Comparison of ENCODE assay signal across 9 cellular contexts in genomic region chrX:72045552-72046277, GRCh38.
DNase-seq lines count a peak whose midpoint lies in the region; ATAC-seq and TF ChIP-seq lines count a peak whose summit lies in the region.
"Had no signal": no experiment of that assay in that cellular context is flagged by ENCODE, and none has a peak within 500 bp of the region (broad histone marks: within the 10 kb centered on the region; RNA-seq: fewer than 3 reads in every experiment).

No MANE protein-coding gene starts in this region.

- no peaks in the 10 kb centered on the region for H3K27me3 Mint-ChIP-seq in Caco-2 (ENCODE audit: insufficient read depth, unreplicated experiment)

- H3K4me3 Mint-ChIP-seq in Caco-2 (ENCODE audit: unreplicated experiment) = no peak overlapping the region
- H3K4me3 Mint-ChIP-seq: activated naive CD8-positive, alpha-beta T cell treated with anti-CD3 and anti-CD28 coated beads for 36 hours had no signal

- POLR2A ChIA-PET in Caco-2 (lab: Charles Lee) = no interaction called here

- H3K36me3 ChIP-seq in Loucy (ENCODE audit: insufficient read depth, low read length) (no peaks in the 10 kb centered on the region), WERI-Rb-1 (peaks cover 2% of the 10 kb centered on the region; the same call in 1 of the 2 replicates), thoracic aorta (no peaks in the 10 kb centered on the region), Caco-2 (ENCODE audit: control insufficient read depth, insufficient read depth, low read length) (no peaks in the 10 kb centered on the region)

- H3K9ac ChIP-seq in Loucy (ENCODE audit: low read depth, low read length, poor library complexity, severe bottlenecking) = peak overlapping the region; percentile 72

- H3K36me3 Mint-ChIP-seq in Caco-2 (ENCODE audit: insufficient read depth, unreplicated experiment) = no peaks in the 10 kb centered on the region
- H3K36me3 Mint-ChIP-seq: activated naive CD8-positive, alpha-beta T cell treated with anti-CD3 and anti-CD28 coated beads for 36 hours had no signal

- no peaks in the 10 kb centered on the region for H3K4me1 Mint-ChIP-seq in Caco-2 (ENCODE audit: low read depth, unreplicated experiment)
- H3K4me1 Mint-ChIP-seq: activated naive CD8-positive, alpha-beta T cell treated with anti-CD3 and anti-CD28 coated beads for 36 hours had no signal

- peak; percentile 55 for ATAC-seq in thoracic aorta (ENCODE audit: insufficient number of reproducible peaks, low FRiP score, low read depth)
- no peak for ATAC-seq in GM21390 (IDR thresholded peaks at IDR 0.05; ENCODE audit: unreplicated experiment)

- CTCF ChIA-PET in Caco-2 (lab: Charles Lee) = no interaction called here

- H3K27me3 ChIP-seq in Loucy (ENCODE audit: insufficient read depth, low read length, poor library complexity, severe bottlenecking) (no peaks in the 10 kb centered on the region), WERI-Rb-1 (ENCODE audit: insufficient read depth, low read depth, severe bottlenecking) (no peaks in the 10 kb centered on the region), thoracic aorta (replicated peaks; ENCODE audit: insufficient read depth) (no peaks in the 10 kb centered on the region), Caco-2 (replicated peaks; ENCODE audit: control insufficient read depth, insufficient read depth, low read length) (no peaks in the 10 kb centered on the region)

- H2AFZ ChIP-seq in Loucy (ENCODE audit: low read length) = no peak overlapping the region

- no peak for TF ChIP-seq CTCF in Loucy (conservative IDR thresholded peaks at IDR 0.05; ENCODE audit: low read length)
- no peak for TF ChIP-seq CTCF in WERI-Rb-1 (IDR thresholded peaks at IDR 0.05; ENCODE audit: low read depth, low read length)
- TF ChIP-seq CTCF in thoracic aorta (IDR thresholded peaks at IDR 0.05) = no peak
- TF ChIP-seq CTCF in Caco-2 (IDR thresholded peaks at IDR 0.05; ENCODE audit: insufficient read depth in 1 of 2, low read depth in 1 of 2, low read length in 1 of 2, severe bottlenecking in 1 of 2, unreplicated experiment in 1 of 2) = no peak

- no peaks in the 10 kb centered on the region for H3K79me2 ChIP-seq in Loucy (ENCODE audit: insufficient read depth, low read length)

- no peak overlapping the region for H3K27ac Mint-ChIP-seq in Caco-2 (ENCODE audit: unreplicated experiment)
- H3K27ac Mint-ChIP-seq: activated naive CD8-positive, alpha-beta T cell treated with anti-CD3 and anti-CD28 coated beads for 36 hours had no signal

- DNase-seq in WERI-Rb-1 = peak; percentile 56
- DNase-seq in iPS DF 4.7 (ENCODE audit: extremely low read depth, low spot score) = peak; percentile 71
- no peak for DNase-seq in thoracic aorta (ENCODE audit: low spot score)
- DNase-seq in stimulated activated CD4-positive, alpha-beta T cell treated with anti-CD3 and anti-CD28 coated beads, Interleukin-4, amount 100 ng/mL, for 24 hours = no peak
- no peak for DNase-seq in Caco-2
- DNase-seq: activated naive CD8-positive, alpha-beta T cell treated with anti-CD3 and anti-CD28 coated beads for 36 hours; NCI-H187 had no signal

- peak overlapping the region; percentile 95 for H3K27ac ChIP-seq in WERI-Rb-1
- peak overlapping the region; percentile 48 to 76 for H3K27ac ChIP-seq in thoracic aorta

- no peaks in the 10 kb centered on the region for H3K9me2 ChIP-seq in Loucy (replicated peaks; ENCODE audit: low read depth, low read length)

- no peaks in the 10 kb centered on the region for H3K9me3 Mint-ChIP-seq in Caco-2 (ENCODE audit: unreplicated experiment)
- H3K9me3 Mint-ChIP-seq: activated naive CD8-positive, alpha-beta T cell treated with anti-CD3 and anti-CD28 coated beads for 36 hours had no signal

- H3K4me2 ChIP-seq in Loucy (ENCODE audit: low read depth, low read length, poor library complexity, severe bottlenecking) = peak overlapping the region; percentile 86

- intact Hi-C loops in Caco-2 (cut with micrococcal nuclease; ENCODE audit: unreplicated experiment) = loop anchor here (5.0 kb wide), 1 partner anchor 37 kb away; no protein-coding TSS in a partner anchor

- peaks cover 73% of the 10 kb centered on the region for H3K4me1 ChIP-seq in Loucy (ENCODE audit: insufficient read depth, low read length, poor library complexity, severe bottlenecking)
- H3K4me1 ChIP-seq in thoracic aorta (ENCODE audit: control insufficient read depth in 1 of 2, low read depth in 2 of 2) = peaks cover 13 to 40% of the 10 kb centered on the region in 2 donors
- no peaks in the 10 kb centered on the region for H3K4me1 ChIP-seq in Caco-2

- H3K4me3 ChIP-seq in Loucy (ENCODE audit: low read length, poor library complexity, severe bottlenecking) (peak overlapping the region; percentile 65), WERI-Rb-1 (ENCODE audit: low read depth, low read length) (no peak overlapping the region), thoracic aorta (no peak overlapping the region), Caco-2 (ENCODE audit: low read depth, low read length) (no peak overlapping the region)

- no TSS peak for BruUV-seq in Caco-2 (replicated peaks; lab: Mats Ljungman, UMichigan)

- H3K9me3 ChIP-seq in Loucy (ENCODE audit: insufficient read depth, low read depth, low read length) (no peaks in the 10 kb centered on the region), WERI-Rb-1 (ENCODE audit: severe bottlenecking) (no peaks in the 10 kb centered on the region), thoracic aorta (no peaks in the 10 kb centered on the region), Caco-2 (no peaks in the 10 kb centered on the region)

- H4K20me1 ChIP-seq in Loucy (ENCODE audit: insufficient read depth, low read length, poor library complexity, severe bottlenecking) = no peaks in the 10 kb centered on the region

- H3F3A ChIP-seq in Loucy (ENCODE audit: low read depth) = peaks cover 5% of the 10 kb centered on the region

Comparison
In these comparisons a context has a peak if more than half of its experiments do, and no peak if none do; other contexts are left out.
1. DNase-seq: peak in WERI-Rb-1 (single experiment) and iPS DF 4.7 (single experiment); none in thoracic aorta (single experiment), stimulated activated CD4-positive, alpha-beta T cell treated with anti-CD3 and anti-CD28 coated beads, Interleukin-4, amount 100 ng/mL, for 24 hours (single experiment) and Caco-2 (0 of 2).